ENCODE assay signal across 13 cellular contexts in the genomic region with DNA sequence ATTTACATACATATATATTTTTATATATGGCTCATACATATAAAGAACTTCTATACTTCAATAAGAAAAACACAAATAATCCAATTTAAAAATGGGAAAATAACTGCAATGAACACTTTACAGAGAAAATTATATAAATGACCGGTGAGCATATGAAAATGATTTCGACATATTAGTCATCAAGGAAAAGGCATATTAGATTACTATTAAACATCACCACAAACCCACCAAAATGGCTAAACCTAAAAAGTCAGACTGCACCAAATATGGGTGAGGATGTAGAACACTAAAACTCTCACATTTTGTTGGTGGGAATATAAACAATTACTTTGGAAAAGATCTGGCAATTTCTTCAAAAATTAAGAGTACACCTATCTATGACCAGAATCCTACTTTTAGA.
DNase-seq lines count a peak whose midpoint lies in the region; FAIRE-seq and TF ChIP-seq lines count a peak whose summit lies in the region.
"Had no signal": no experiment of that assay in that cellular context is flagged by ENCODE, and none has a peak within 500 bp of the region (broad histone marks: within the 10 kb centered on the region; RNA-seq: fewer than 3 reads in every experiment).

No MANE protein-coding gene starts in this region.

- H3K36me3 ChIP-seq in MG63: no peaks in the 10 kb centered on the region
- H3K36me3 ChIP-seq: BLaER1 treated with 17β-estradiol and CSF1 and Interleukin-3, amounts not matched to agents 10 nM and 100 nM had no signal

- DNase-seq in HFF-Myc (ENCODE audit: extremely low read depth, low read depth) (peak; percentile 10), LHCN-M2 (ENCODE audit: low read depth) (peak; percentile 59), frontal cortex (ENCODE audit: low spot score in 2 of 2) (no peak), T1000 (lab: John Stamatoyannopoulos, UW) (no peak), MG63 (no peak)
- no peak for DNase-seq in activated CD8-positive, alpha-beta memory T cell treated with anti-CD3 and anti-CD28 coated beads for 24 hours
- DNase-seq: Calu3; CD8-positive, alpha-beta T cell had no signal

- no peaks in the 10 kb centered on the region for H3K27me3 ChIP-seq in MG63
- H3K27me3 ChIP-seq: BLaER1 treated with 17β-estradiol and CSF1 and Interleukin-3, amounts not matched to agents 10 nM and 100 nM had no signal

- TF ChIP-seq CTCF in HFF-Myc (IDR thresholded peaks at IDR 0.05; ENCODE audit: low read depth, low read length, missing control alignments): no peak

- H3K9me3 ChIP-seq in MG63: no peaks in the 10 kb centered on the region; the same call in 1 of the 2 replicates
- H3K9me3 ChIP-seq: BLaER1 treated with 17β-estradiol and CSF1 and Interleukin-3, amounts not matched to agents 10 nM and 100 nM had no signal

- H3K4me3 ChIP-seq in HFF-Myc (replicated peaks; ENCODE audit: low read depth, low read length): no peak overlapping the region
- no peak overlapping the region for H3K4me3 ChIP-seq in MG63
- H3K4me3 ChIP-seq: BLaER1 treated with 17β-estradiol and CSF1 and Interleukin-3, amounts not matched to agents 10 nM and 100 nM; GM23338 had no signal

- FAIRE-seq in frontal cortex (lab: Jason Lieb, UNC): peak; percentile 37
- FAIRE-seq: GM12891, GM19239, H54 had no signal

Comparison
In these comparisons a context has a peak if more than half of its experiments do, and no peak if none do; other contexts are left out.
1. DNase-seq: peak in HFF-Myc (single experiment) and LHCN-M2 (single experiment); none in frontal cortex (0 of 2), T1000 (single experiment), MG63 (single experiment) and activated CD8-positive, alpha-beta memory T cell treated with anti-CD3 and anti-CD28 coated beads for 24 hours (single experiment).